In genomic region chr6:37628611-37629320, GRCh38 we compare ENCODE assay signal across 14 cellular contexts.
A peak's percentile ranks its signal among the peaks of the same experiment; 100 is the strongest.
DNase-seq lines count a peak whose midpoint lies in the region; ATAC-seq and TF ChIP-seq lines count a peak whose summit lies in the region.
"Had no signal": no experiment of that assay in that cellular context is flagged by ENCODE, and none has a peak within 500 bp of the region (broad histone marks: within the 10 kb centered on the region; RNA-seq: fewer than 3 reads in every experiment).

No MANE protein-coding gene starts in this region.

- peaks cover 12 to 22% of the 10 kb centered on the region in 2 donors for H3K27me3 Mint-ChIP-seq in stimulated activated naive B cell treated with anti-CD40 and anti-IgM and Interleukin-4, amounts not matched to agents 10 μg/mL and 1 μg/mL and 100 μg/mL, for 72 hours

- H3K4me1 Mint-ChIP-seq in stimulated activated naive B cell treated with anti-CD40 and anti-IgM and Interleukin-4, amounts not matched to agents 10 μg/mL and 1 μg/mL and 100 μg/mL, for 72 hours = peaks cover 32 to 56% of the 10 kb centered on the region in 2 donors

- H3K27ac Mint-ChIP-seq in stimulated activated naive B cell treated with anti-CD40 and anti-IgM and Interleukin-4, amounts not matched to agents 10 μg/mL and 1 μg/mL and 100 μg/mL, for 72 hours = peak overlapping the region; percentile 6
- H3K27ac Mint-ChIP-seq: activated B cell treated with CpG ODN at 0.5 μM for 24 hours; CD8-positive, alpha-beta T cell; natural killer cell had no signal

- H3K4me3 ChIP-seq in fibroblast of villous mesenchyme (ENCODE audit: low read depth, low read length) = no peak overlapping the region

- DNase-seq in HCEC 1CT = peak; percentile 41
- DNase-seq in fibroblast of villous mesenchyme (ENCODE audit: low read depth) = peak; percentile 13
- DNase-seq in stimulated activated naive B cell treated with anti-CD40 and anti-IgM and Interleukin-4, amounts not matched to agents 10 μg/mL and 1 μg/mL and 100 μg/mL, for 72 hours = no peak
- DNase-seq in SKM-1 treated with dmso at 0.1 percent for 144 hours (lab: John Stamatoyannopoulos, UW; ENCODE audit: unreplicated experiment) = no peak
- DNase-seq in left ventricle myocardium superior = no peak
- DNase-seq: activated B cell treated with CpG ODN at 0.5 μM for 24 hours; CD8-positive, alpha-beta T cell; KG1; left cardiac atrium; natural killer cell; NCI-H526 treated with DMSO at 0.1 percent for 48 hours had no signal

- intact Hi-C loops in left ventricle myocardium superior (cut with micrococcal nuclease) = no loop called here

- H3K36me3 Mint-ChIP-seq in stimulated activated naive B cell treated with anti-CD40 and anti-IgM and Interleukin-4, amounts not matched to agents 10 μg/mL and 1 μg/mL and 100 μg/mL, for 72 hours = no peaks in the 10 kb centered on the region
- H3K36me3 Mint-ChIP-seq: CD8-positive, alpha-beta T cell; natural killer cell had no signal

- H3K4me3 Mint-ChIP-seq in stimulated activated naive B cell treated with anti-CD40 and anti-IgM and Interleukin-4, amounts not matched to agents 10 μg/mL and 1 μg/mL and 100 μg/mL, for 72 hours = no peak overlapping the region
- H3K4me3 Mint-ChIP-seq: activated B cell treated with CpG ODN at 0.5 μM for 24 hours; CD8-positive, alpha-beta T cell; natural killer cell had no signal

- H3K9me3 Mint-ChIP-seq in stimulated activated naive B cell treated with anti-CD40 and anti-IgM and Interleukin-4, amounts not matched to agents 10 μg/mL and 1 μg/mL and 100 μg/mL, for 72 hours = no peaks in the 10 kb centered on the region
- H3K9me3 Mint-ChIP-seq: activated B cell treated with CpG ODN at 0.5 μM for 24 hours; CD8-positive, alpha-beta T cell; natural killer cell had no signal

- no peak for TF ChIP-seq CTCF in fibroblast of villous mesenchyme (IDR thresholded peaks at IDR 0.05; ENCODE audit: insufficient read depth, low read depth, low read length)

- ATAC-seq in SK-N-SH treated with all-trans-retinoic acid at 6 μM for 48 hours (peak; percentile 59), GM18861 (IDR thresholded peaks at IDR 0.05; ENCODE audit: unreplicated experiment) (no peak), left ventricle myocardium superior (no peak)
- ATAC-seq in stimulated activated naive B cell treated with anti-CD40 and anti-IgM and Interleukin-4, amounts not matched to agents 10 μg/mL and 1 μg/mL and 100 μg/mL, for 72 hours (replicated peaks) = no peak
- ATAC-seq: CD8-positive, alpha-beta T cell; left cardiac atrium; natural killer cell; sciatic nerve had no signal

TF ChIP-seq in SK-N-SH treated with all-trans-retinoic acid at 6 μM for 48 hours, 23 proteins besides CTCF, POLR2A, EP300 and RAD21:
- TF ChIP-seq ISL1 (CRISPR knock-in tag; IDR thresholded peaks at IDR 0.05) (no peak), PATZ1 (CRISPR knock-in tag; IDR thresholded peaks at IDR 0.05; ENCODE audit: borderline replicate concordance) (no peak), OSR1 (CRISPR knock-in tag; IDR thresholded peaks at IDR 0.05) (no peak)

Comparison
In these comparisons a context has a peak if more than half of its experiments do, and no peak if none do; other contexts are left out.
1. DNase-seq: peak in HCEC 1CT (single experiment) and fibroblast of villous mesenchyme (single experiment); none in stimulated activated naive B cell treated with anti-CD40 and anti-IgM and Interleukin-4, amounts not matched to agents 10 μg/mL and 1 μg/mL and 100 μg/mL, for 72 hours (single experiment), SKM-1 treated with dmso at 0.1 percent for 144 hours (single experiment) and left ventricle myocardium superior (single experiment).